8 cellular contexts compared by ENCODE assay signal in the genomic region with DNA sequence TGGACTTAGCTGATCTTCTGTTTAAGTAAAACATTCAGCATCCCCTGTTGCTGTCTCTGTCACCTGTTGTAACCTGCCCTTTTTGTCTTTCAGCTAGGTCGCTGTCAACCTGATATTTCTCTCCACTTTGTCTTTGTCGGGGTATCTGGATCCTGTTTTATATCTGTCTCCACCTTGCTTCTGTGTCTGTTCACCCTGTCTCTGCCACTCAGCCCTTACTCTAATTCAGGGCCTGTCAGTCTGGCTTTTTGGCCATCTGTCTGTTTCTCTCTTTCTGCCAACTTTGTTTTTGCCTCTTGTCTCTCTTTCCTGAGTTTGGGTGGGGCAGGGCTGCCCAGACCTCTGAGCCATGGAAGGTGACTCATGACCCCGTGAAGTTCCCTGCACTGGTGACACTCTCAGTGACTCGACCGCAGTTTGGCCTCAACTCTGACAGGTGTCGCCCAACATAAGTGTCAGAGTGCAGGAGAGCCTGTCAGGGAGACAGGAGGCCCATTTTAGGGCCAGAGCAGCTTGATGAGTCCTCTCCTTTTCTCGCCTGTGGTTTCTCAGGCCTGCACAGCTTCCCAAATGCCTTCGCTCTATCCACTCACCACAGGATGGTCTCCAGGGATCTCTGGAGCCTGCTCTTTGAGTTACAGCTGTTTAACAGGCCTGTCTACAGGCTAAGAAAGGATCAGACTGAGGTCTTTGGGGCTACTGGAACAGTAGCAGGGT. TPM values are rescaled to one million over a fixed set of nuclear protein-coding genes. Genes with fewer than 3 reads are reported as not detected.
A peak's percentile ranks its signal among the peaks of the same experiment; 100 is the strongest.
DNase-seq lines count a peak whose midpoint lies in the region; ATAC-seq and TF ChIP-seq lines count a peak whose summit lies in the region.

No MANE protein-coding gene starts in this region.

- DNase-seq in DND-41 = peak; percentile 51
- DNase-seq in activated CD4-positive, alpha-beta T cell treated with anti-CD3 and anti-CD28 coated beads for 24 hours (ENCODE audit: low read depth in 2 of 2) = peak; percentile 62 to 66
- peak; percentile 57 for DNase-seq in dermis blood vessel endothelial cell
- peak; percentile 85 for DNase-seq in stimulated activated CD8-positive, alpha-beta memory T cell treated with anti-CD3 and anti-CD28 coated beads, Interleukin-4, amount 100 ng/mL, for 48 hours
- DNase-seq in NCI-H1930 (lab: John Stamatoyannopoulos, UW) = no peak

- H3K79me2 ChIP-seq in DND-41 (ENCODE audit: insufficient read depth, low read length) = peaks cover 45% of the 10 kb centered on the region
- peaks cover 51% of the 10 kb centered on the region for H3K79me2 ChIP-seq in KMS-11 (ENCODE audit: insufficient read depth, low read depth)

- H3K27me3 ChIP-seq in DND-41 (ENCODE audit: insufficient read depth, low read length, poor library complexity) (no peaks in the 10 kb centered on the region), KMS-11 (ENCODE audit: insufficient read depth, low read depth) (no peaks in the 10 kb centered on the region)

- no peaks in the 10 kb centered on the region for H3K9me3 ChIP-seq in DND-41 (ENCODE audit: insufficient read depth, low read length, severe bottlenecking)
- no peaks in the 10 kb centered on the region for H3K9me3 ChIP-seq in mesodermal cell (ENCODE audit: control insufficient read depth, low read length)

- H4K20me1 ChIP-seq in DND-41 (ENCODE audit: insufficient read depth, low read length) (peaks cover 11% of the 10 kb centered on the region), KMS-11 (ENCODE audit: insufficient read depth) (no peaks in the 10 kb centered on the region)

- 41 to 43% methylated on average over 6 to 8 of the region's 8 CpGs for WGBS in mesodermal cell (ENCODE audit: insufficient coverage in 2 of 2), 2 experiments

- peak overlapping the region; percentile 83 to 92 for H3K4me3 ChIP-seq in DND-41 (ENCODE audit: low read depth in 1 of 2, low read length in 2 of 2)
- H3K4me3 ChIP-seq in KMS-11 (IDR thresholded peaks at IDR 0.05; ENCODE audit: insufficient read depth, low read depth, low read length) = peak overlapping the region; percentile 57
- peak overlapping the region; percentile 89 for H3K4me3 ChIP-seq in mesodermal cell (ENCODE audit: extremely low read depth, insufficient read depth, low read length, poor library complexity, severe bottlenecking)

- ATAC-seq in DND-41 (ENCODE audit: insufficient read depth, low read depth) (peak; percentile 45), GM21528 (IDR thresholded peaks at IDR 0.05; ENCODE audit: low FRiP score, unreplicated experiment) (peak; percentile 63)

- peak overlapping the region; percentile 78 for H3K9ac ChIP-seq in DND-41 (ENCODE audit: low read depth, low read length)
- peak overlapping the region; percentile 38; the same call in 1 of the 2 replicates for H3K9ac ChIP-seq in KMS-11

- H3K36me3 ChIP-seq in DND-41 (ENCODE audit: insufficient read depth, low read length) = peaks cover 11% of the 10 kb centered on the region
- no peaks in the 10 kb centered on the region for H3K36me3 ChIP-seq in KMS-11 (ENCODE audit: insufficient read depth)
- peaks cover 23% of the 10 kb centered on the region for H3K36me3 ChIP-seq in mesodermal cell (ENCODE audit: control insufficient read depth, insufficient read depth, low read length)

- peaks cover 33% of the 10 kb centered on the region for H3K4me1 ChIP-seq in DND-41 (ENCODE audit: insufficient read depth, low read length)
- peaks cover 38% of the 10 kb centered on the region for H3K4me1 ChIP-seq in KMS-11 (ENCODE audit: low read depth, poor library complexity, severe bottlenecking)
- peaks cover 7% of the 10 kb centered on the region for H3K4me1 ChIP-seq in mesodermal cell (ENCODE audit: control insufficient read depth, insufficient read depth, low read length, poor library complexity, severe bottlenecking)

- H2AFZ ChIP-seq in DND-41 (ENCODE audit: low read depth, low read length) (peak overlapping the region; percentile 79; the same call in 1 of the 2 replicates), KMS-11 (ENCODE audit: low read depth) (peak overlapping the region; percentile 84)

- H3K27ac ChIP-seq in DND-41 (ENCODE audit: low read length) (peak overlapping the region; percentile 70), KMS-11 (peak overlapping the region; percentile 67), mesodermal cell (ENCODE audit: low read depth, low read length, severe bottlenecking) (peak overlapping the region; percentile 79)

- TF ChIP-seq CTCF in DND-41 (IDR thresholded peaks at IDR 0.05; ENCODE audit: borderline replicate concordance, extremely low read depth, low read length, poor library complexity, severe bottlenecking) (no peak), KMS-11 (conservative IDR thresholded peaks at IDR 0.05; ENCODE audit: low read depth, low read length) (no peak)

- H3K4me2 ChIP-seq in DND-41 (ENCODE audit: insufficient read depth, low read length) = peak overlapping the region; percentile 100
- peak overlapping the region; percentile 95 for H3K4me2 ChIP-seq in KMS-11

RNA-seq across cellular contexts. Expression of gene ZBTB43, which starts 0.9 kb away (rescaled TPM):
- total RNA-seq in dermis blood vessel endothelial cell = 7.7 and 8.2 TPM in 2 replicates
- polyA plus RNA-seq in mesodermal cell (2013, experiment 1 of 2) = 7.0 TPM
- 5.8 TPM for polyA plus RNA-seq in mesodermal cell (2013, experiment 2 of 2)

RNA-seq across cellular contexts. Expression of gene ZBTB34, which starts 54.7 kb away (rescaled TPM):
- 10.5 and 11.6 TPM in 2 replicates for total RNA-seq in dermis blood vessel endothelial cell
- polyA plus RNA-seq in mesodermal cell (2013, experiment 1 of 2) = 11.4 TPM
- polyA plus RNA-seq in mesodermal cell (2013, experiment 2 of 2) = 10.0 TPM

Comparison
In these comparisons a context has a peak if more than half of its experiments do, and no peak if none do; other contexts are left out.
1. DNase-seq: peak in DND-41 (single experiment), activated CD4-positive, alpha-beta T cell treated with anti-CD3 and anti-CD28 coated beads for 24 hours (2 of 2), dermis blood vessel endothelial cell (single experiment) and stimulated activated CD8-positive, alpha-beta memory T cell treated with anti-CD3 and anti-CD28 coated beads, Interleukin-4, amount 100 ng/mL, for 48 hours (single experiment); none in NCI-H1930 (0 of 2).
2. Peak in every context shown above with its lines, with median percentiles within 50 percentile points of each other: H3K27ac ChIP-seq and H3K4me3 ChIP-seq.